ENCODE assay signal across 1 cellular context in genomic region chr19:38850231-38850975, GRCh38.
TF ChIP-seq lines count a peak whose summit lies in the region.

No MANE protein-coding gene starts in this region.

TF ChIP-seq in HepG2, 621 proteins besides CTCF, POLR2A, EP300 and RAD21 (continued from another document and continues in another):
- TF ChIP-seq MLXIP (CRISPR knock-in tag; IDR thresholded peaks at IDR 0.05; ENCODE audit: borderline replicate concordance) (no peak), TBP (CRISPR knock-in tag; IDR thresholded peaks at IDR 0.05) (no peak), ZFP37 (CRISPR knock-in tag; IDR thresholded peaks at IDR 0.05; ENCODE audit: borderline replicate concordance) (no peak), IKZF5 (CRISPR knock-in tag; IDR thresholded peaks at IDR 0.05) (peak; percentile 28; the same call in 1 of the 2 replicates), ZNF589 (CRISPR knock-in tag; conservative IDR thresholded peaks at IDR 0.05) (no peak), MXI1 (IDR thresholded peaks at IDR 0.05; ENCODE audit: borderline replicate concordance, low read depth, low read length) (peak; percentile 79; the same call in 1 of the 3 replicates), SMARCC2 (IDR thresholded peaks at IDR 0.05) (no peak), KLF13 (CRISPR knock-in tag; IDR thresholded peaks at IDR 0.05) (no peak), ZNF816 (CRISPR knock-in tag; IDR thresholded peaks at IDR 0.05; ENCODE audit: borderline replicate concordance) (no peak), ZNF574 (CRISPR knock-in tag; IDR thresholded peaks at IDR 0.05) (peak; percentile 18; the same call in 1 of the 2 replicates), NFYC (CRISPR knock-in tag; IDR thresholded peaks at IDR 0.05) (peak; percentile 93), ZBTB25 (CRISPR knock-in tag; IDR thresholded peaks at IDR 0.05) (no peak), SP4 (CRISPR knock-in tag; IDR thresholded peaks at IDR 0.05) (peak; percentile 92), ZNF354B (CRISPR knock-in tag; IDR thresholded peaks at IDR 0.05) (no peak; the same call in 1 of the 2 replicates), RERE (CRISPR knock-in tag; IDR thresholded peaks at IDR 0.05; ENCODE audit: low read depth) (no peak), RFXANK (CRISPR knock-in tag; IDR thresholded peaks at IDR 0.05) (peak; percentile 80; the same call in 1 of the 2 replicates), RORA (CRISPR knock-in tag; IDR thresholded peaks at IDR 0.05) (no peak), ZBTB8A (CRISPR knock-in tag; IDR thresholded peaks at IDR 0.05; ENCODE audit: borderline replicate concordance, low read depth) (peak; percentile 96; the same call in 1 of the 2 replicates), KDM4B (CRISPR knock-in tag; IDR thresholded peaks at IDR 0.05) (no peak), ZNF557 (CRISPR knock-in tag; IDR thresholded peaks at IDR 0.05) (no peak), STAG1 (CRISPR knock-in tag; IDR thresholded peaks at IDR 0.05) (peak; percentile 29; the same call in 1 of the 2 replicates), POLR2AphosphoS5 (IDR thresholded peaks at IDR 0.05; ENCODE audit: low read depth, low read length) (peak; percentile 92), CC2D1A (CRISPR knock-in tag; IDR thresholded peaks at IDR 0.05) (no peak), GABPB1 (CRISPR knock-in tag; IDR thresholded peaks at IDR 0.05) (peak; percentile 64), CREM (IDR thresholded peaks at IDR 0.05) (peak; percentile 97), CREM (CRISPR knock-in tag; IDR thresholded peaks at IDR 0.05) (peak; percentile 47), ZEB1 (IDR thresholded peaks at IDR 0.05; ENCODE audit: insufficient replicate concordance, low read depth) (no peak), ZNF530 (CRISPR knock-in tag; IDR thresholded peaks at IDR 0.05; ENCODE audit: low read depth) (no peak), ZNF160 (CRISPR knock-in tag; IDR thresholded peaks at IDR 0.05) (0 out of 2 replicates have a peak, but pooled peaks have one; percentile 31), SMAD9 (CRISPR knock-in tag; IDR thresholded peaks at IDR 0.05) (no peak), ZNF263 (CRISPR knock-in tag; IDR thresholded peaks at IDR 0.05) (no peak), ZBTB14 (CRISPR knock-in tag; IDR thresholded peaks at IDR 0.05) (no peak), KAT2B (IDR thresholded peaks at IDR 0.05; ENCODE audit: borderline replicate concordance, low read depth, low read length) (no peak), IRF2 (CRISPR knock-in tag; IDR thresholded peaks at IDR 0.05) (no peak), SOX6 (IDR thresholded peaks at IDR 0.05) (no peak), SOX6 (CRISPR knock-in tag; IDR thresholded peaks at IDR 0.05) (peak; percentile 30; the same call in 1 of the 2 replicates), SALL1 (CRISPR knock-in tag; IDR thresholded peaks at IDR 0.05) (0 out of 2 replicates have a peak, but pooled peaks have one; percentile 1), LCORL (IDR thresholded peaks at IDR 0.05) (no peak), LCORL (CRISPR knock-in tag; IDR thresholded peaks at IDR 0.05) (no peak), HOXA3 (CRISPR knock-in tag; IDR thresholded peaks at IDR 0.05) (peak; percentile 49; the same call in 1 of the 2 replicates), PAXIP1 (CRISPR knock-in tag; conservative IDR thresholded peaks at IDR 0.05) (0 out of 2 replicates have a peak, but pooled peaks have one; percentile 7), HNF1B (CRISPR knock-in tag; IDR thresholded peaks at IDR 0.05) (0 out of 2 replicates have a peak, but pooled peaks have one; percentile 4), SIN3A (IDR thresholded peaks at IDR 0.05; ENCODE audit: borderline replicate concordance, low read depth, low read length) (peak; percentile 27; the same call in 1 of the 2 replicates), FOXC1 (CRISPR knock-in tag; IDR thresholded peaks at IDR 0.05; ENCODE audit: borderline replicate concordance) (0 out of 2 replicates have a peak, but pooled peaks have one; percentile 36), TEAD3 (CRISPR knock-in tag; optimal IDR thresholded peaks at IDR 0.05; ENCODE audit: borderline replicate concordance) (no peak)
